In the genomic region with DNA sequence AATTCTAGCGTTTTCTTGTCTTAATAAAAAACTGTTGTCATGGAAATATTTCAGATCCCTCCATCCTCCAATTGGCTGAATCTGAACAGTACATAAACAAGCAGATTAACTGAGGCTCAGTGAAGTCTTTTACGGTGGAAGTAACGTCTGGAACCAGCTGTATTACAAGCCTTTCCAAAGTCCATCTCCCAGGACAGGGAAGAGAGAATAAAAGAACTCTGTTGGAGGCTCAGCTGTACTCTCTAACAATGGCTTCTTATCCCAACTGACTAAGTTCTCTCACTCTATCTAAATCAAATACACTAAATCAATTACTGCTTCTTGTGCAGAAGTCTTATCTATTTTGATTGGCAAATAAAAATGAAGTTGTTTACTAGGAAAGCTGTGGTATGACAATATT, we compare ENCODE assay signal across 18 cellular contexts. TPM values are rescaled to one million over a fixed set of nuclear protein-coding genes. Genes with fewer than 3 reads are reported as not detected.
A peak's percentile ranks its signal among the peaks of the same experiment; 100 is the strongest.
DNase-seq lines count a peak whose midpoint lies in the region; ATAC-seq and TF ChIP-seq lines count a peak whose summit lies in the region.
"Had no signal": no experiment of that assay in that cellular context is flagged by ENCODE, and none has a peak within 500 bp of the region (broad histone marks: within the 10 kb centered on the region; RNA-seq: fewer than 3 reads in every experiment).

No MANE protein-coding gene starts in this region.

- H3F3A ChIP-seq in SK-N-SH (replicated peaks; ENCODE audit: insufficient read depth) = no peaks in the 10 kb centered on the region

- CTCF ChIA-PET in SK-N-SH (lab: Yijun Ruan, JAX) = interaction anchor here (0.7 to 2.4 kb wide), 3 partner anchors 19 to 157 kb away, joined by 3 to 8 read pairs (median 4); partner anchors contain the start of gene NEDD4L

- H3K36me3 ChIP-seq in SK-N-SH (replicated peaks in 1 of 2; ENCODE audit: control insufficient read depth in 1 of 2, insufficient read depth in 2 of 2, low read length in 1 of 2) (no peaks in the 10 kb centered on the region), transverse colon (no peaks in the 10 kb centered on the region)

- no peak overlapping the region for H3K4me2 ChIP-seq in SK-N-SH

- H3K79me2 ChIP-seq in SK-N-SH (ENCODE audit: insufficient read depth) = no peaks in the 10 kb centered on the region

- intact Hi-C loops in transverse colon (cut with DNase I; ENCODE audit: low total_unique reads) = no loop called here

- H4K20me1 ChIP-seq in SK-N-SH (ENCODE audit: insufficient read depth) = no peaks in the 10 kb centered on the region

- TF ChIP-seq CTCF in SK-N-SH (IDR thresholded peaks at IDR 0.05) (no peak), fibroblast of villous mesenchyme (IDR thresholded peaks at IDR 0.05; ENCODE audit: insufficient read depth, low read depth, low read length) (no peak), transverse colon (IDR thresholded peaks at IDR 0.05) (no peak)

- H3K4me3 ChIP-seq in SK-N-SH (ENCODE audit: low read depth in 2 of 2, low read length in 1 of 2) = no peak overlapping the region
- H3K4me3 ChIP-seq in fibroblast of villous mesenchyme (ENCODE audit: low read depth, low read length) = no peak overlapping the region
- H3K4me3 ChIP-seq in transverse colon = no peak overlapping the region

- in situ Hi-C loops in transverse colon (cut with MboI; ENCODE audit: low pct_ligation_motif_present in 1 of 4, low pct_unique_long_range_greater_than_20kb in 1 of 4, low sequenced_read_pairs in 3 of 4) = no loop called here

- H3K27ac ChIP-seq in SK-N-SH (ENCODE audit: low read depth in 2 of 2, low read length in 1 of 2) (no peak overlapping the region), transverse colon (peak overlapping the region; percentile 38 to 68 (median 45))
- H3K27ac ChIP-seq: C4-2B had no signal

- no peak for TF ChIP-seq RAD21 in SK-N-SH (IDR thresholded peaks at IDR 0.05; ENCODE audit: low read length)

- H2AFZ ChIP-seq in SK-N-SH (ENCODE audit: low read depth) = no peak overlapping the region

- H3K27me3 ChIP-seq in SK-N-SH (ENCODE audit: insufficient read depth) (no peaks in the 10 kb centered on the region), transverse colon (no peaks in the 10 kb centered on the region)

- H3K4me1 ChIP-seq in SK-N-SH (ENCODE audit: control insufficient read depth in 1 of 2, insufficient read depth in 2 of 2, low read depth in 1 of 2, low read length in 1 of 2) (no peaks in the 10 kb centered on the region), transverse colon (peaks cover 6 to 60% (median 20%) of the 10 kb centered on the region in 4 donors)

- 79% methylated on average over 3 of the region's 3 CpGs for WGBS in SK-N-SH (ENCODE audit: low lambda C conversion rate)
- 28 to 39% methylated on average over 1 to 3 of the region's 3 CpGs for WGBS in transverse colon (ENCODE audit: low coverage in 1 of 2), 2 donors

- no peaks in the 10 kb centered on the region for H3K9me3 ChIP-seq in SK-N-SH
- H3K9me3 ChIP-seq in transverse colon = no peaks in the 10 kb centered on the region

- TF ChIP-seq POLR2A in transverse colon (IDR thresholded peaks at IDR 0.05) = no peak

- H3K9ac ChIP-seq in SK-N-SH = no peak overlapping the region

- ATAC-seq in SK-N-SH treated with all-trans-retinoic acid at 6 μM for 48 hours (no peak), left lobe of liver (no peak), GM21529 (IDR thresholded peaks at IDR 0.05; ENCODE audit: unreplicated experiment) (no peak)
- ATAC-seq: Panc1 had no signal

- DNase-seq in SK-N-SH (no peak), fibroblast of villous mesenchyme (ENCODE audit: low read depth) (peak; percentile 64), mucosa of gallbladder (ENCODE audit: low spot score) (peak; percentile 18), transverse colon (no peak), left lobe of liver (ENCODE audit: low spot score) (no peak)
- DNase-seq in stimulated activated CD4-positive, alpha-beta T cell treated with anti-CD3 and anti-CD28 coated beads, Interleukin-12 subunit alpha, Interleukin-12 subunit beta, amount 100 ng/mL, for 4 hours = no peak
- DNase-seq: COR-L47, DMS53, KG1, NCI-H1048, NCI-H1694 treated with DMSO at 0.1 percent for 48 hours, NCI-H345, NCI-H748 treated with DMSO at 0.1 percent for 48 hours, Right ventricle myocardium superior had no signal

- no peaks in the 10 kb centered on the region for H3K9me2 ChIP-seq in SK-N-SH

- POLR2A ChIA-PET in SK-N-SH (lab: Yijun Ruan, JAX) = no interaction called here

- no peak for TF ChIP-seq EP300 in SK-N-SH (IDR thresholded peaks at IDR 0.05; ENCODE audit: borderline replicate concordance in 1 of 2, low read depth in 1 of 2, low read length in 1 of 2)
- TF ChIP-seq EP300 in transverse colon (IDR thresholded peaks at IDR 0.05; ENCODE audit: low read depth) = no peak

TF ChIP-seq in SK-N-SH treated with all-trans-retinoic acid at 6 μM for 48 hours, 23 proteins besides CTCF, POLR2A, EP300 and RAD21:
- TF ChIP-seq, protein P1, sequence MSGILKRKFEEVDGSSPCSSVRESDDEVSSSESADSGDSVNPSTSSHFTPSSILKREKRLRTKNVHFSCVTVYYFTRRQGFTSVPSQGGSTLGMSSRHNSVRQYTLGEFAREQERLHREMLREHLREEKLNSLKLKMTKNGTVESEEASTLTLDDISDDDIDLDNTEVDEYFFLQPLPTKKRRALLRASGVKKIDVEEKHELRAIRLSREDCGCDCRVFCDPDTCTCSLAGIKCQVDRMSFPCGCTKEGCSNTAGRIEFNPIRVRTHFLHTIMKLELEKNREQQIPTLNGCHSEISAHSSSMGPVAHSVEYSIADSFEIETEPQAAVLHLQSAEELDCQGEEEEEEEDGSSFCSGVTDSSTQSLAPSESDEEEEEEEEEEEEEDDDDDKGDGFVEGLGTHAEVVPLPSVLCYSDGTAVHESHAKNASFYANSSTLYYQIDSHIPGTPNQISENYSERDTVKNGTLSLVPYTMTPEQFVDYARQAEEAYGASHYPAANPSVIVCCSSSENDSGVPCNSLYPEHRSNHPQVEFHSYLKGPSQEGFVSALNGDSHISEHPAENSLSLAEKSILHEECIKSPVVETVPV (CRISPR knock-in tag; IDR thresholded peaks at IDR 0.05) = no peak
- TF ChIP-seq ZNF8 (CRISPR knock-in tag; IDR thresholded peaks at IDR 0.05) = 0 out of 2 replicates have a peak, but pooled peaks have one; percentile 37

TF ChIP-seq in SK-N-SH, 30 proteins besides CTCF, POLR2A, EP300 and RAD21 (continues in another document):
- TF ChIP-seq EZH2phosphoT487 (IDR thresholded peaks at IDR 0.05; ENCODE audit: borderline replicate concordance, low read depth) = no peak
- TF ChIP-seq USF2 (IDR thresholded peaks at IDR 0.05; ENCODE audit: borderline replicate concordance, low read depth, low read length) = no peak
- TF ChIP-seq YY1 (IDR thresholded peaks at IDR 0.05; ENCODE audit: low read depth) = no peak
- no peak for TF ChIP-seq JUND (IDR thresholded peaks at IDR 0.05)
- TF ChIP-seq, protein P2, sequence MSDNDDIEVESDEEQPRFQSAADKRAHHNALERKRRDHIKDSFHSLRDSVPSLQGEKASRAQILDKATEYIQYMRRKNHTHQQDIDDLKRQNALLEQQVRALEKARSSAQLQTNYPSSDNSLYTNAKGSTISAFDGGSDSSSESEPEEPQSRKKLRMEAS (IDR thresholded peaks at IDR 0.05; ENCODE audit: low read depth) = no peak
- TF ChIP-seq, protein P3, sequence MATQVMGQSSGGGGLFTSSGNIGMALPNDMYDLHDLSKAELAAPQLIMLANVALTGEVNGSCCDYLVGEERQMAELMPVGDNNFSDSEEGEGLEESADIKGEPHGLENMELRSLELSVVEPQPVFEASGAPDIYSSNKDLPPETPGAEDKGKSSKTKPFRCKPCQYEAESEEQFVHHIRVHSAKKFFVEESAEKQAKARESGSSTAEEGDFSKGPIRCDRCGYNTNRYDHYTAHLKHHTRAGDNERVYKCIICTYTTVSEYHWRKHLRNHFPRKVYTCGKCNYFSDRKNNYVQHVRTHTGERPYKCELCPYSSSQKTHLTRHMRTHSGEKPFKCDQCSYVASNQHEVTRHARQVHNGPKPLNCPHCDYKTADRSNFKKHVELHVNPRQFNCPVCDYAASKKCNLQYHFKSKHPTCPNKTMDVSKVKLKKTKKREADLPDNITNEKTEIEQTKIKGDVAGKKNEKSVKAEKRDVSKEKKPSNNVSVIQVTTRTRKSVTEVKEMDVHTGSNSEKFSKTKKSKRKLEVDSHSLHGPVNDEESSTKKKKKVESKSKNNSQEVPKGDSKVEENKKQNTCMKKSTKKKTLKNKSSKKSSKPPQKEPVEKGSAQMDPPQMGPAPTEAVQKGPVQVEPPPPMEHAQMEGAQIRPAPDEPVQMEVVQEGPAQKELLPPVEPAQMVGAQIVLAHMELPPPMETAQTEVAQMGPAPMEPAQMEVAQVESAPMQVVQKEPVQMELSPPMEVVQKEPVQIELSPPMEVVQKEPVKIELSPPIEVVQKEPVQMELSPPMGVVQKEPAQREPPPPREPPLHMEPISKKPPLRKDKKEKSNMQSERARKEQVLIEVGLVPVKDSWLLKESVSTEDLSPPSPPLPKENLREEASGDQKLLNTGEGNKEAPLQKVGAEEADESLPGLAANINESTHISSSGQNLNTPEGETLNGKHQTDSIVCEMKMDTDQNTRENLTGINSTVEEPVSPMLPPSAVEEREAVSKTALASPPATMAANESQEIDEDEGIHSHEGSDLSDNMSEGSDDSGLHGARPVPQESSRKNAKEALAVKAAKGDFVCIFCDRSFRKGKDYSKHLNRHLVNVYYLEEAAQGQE (IDR thresholded peaks at IDR 0.05; ENCODE audit: low read depth, low read length) = no peak
- no peak for TF ChIP-seq TEAD4 (IDR thresholded peaks at IDR 0.05; ENCODE audit: borderline replicate concordance, insufficient read depth)
- TF ChIP-seq, protein P4, sequence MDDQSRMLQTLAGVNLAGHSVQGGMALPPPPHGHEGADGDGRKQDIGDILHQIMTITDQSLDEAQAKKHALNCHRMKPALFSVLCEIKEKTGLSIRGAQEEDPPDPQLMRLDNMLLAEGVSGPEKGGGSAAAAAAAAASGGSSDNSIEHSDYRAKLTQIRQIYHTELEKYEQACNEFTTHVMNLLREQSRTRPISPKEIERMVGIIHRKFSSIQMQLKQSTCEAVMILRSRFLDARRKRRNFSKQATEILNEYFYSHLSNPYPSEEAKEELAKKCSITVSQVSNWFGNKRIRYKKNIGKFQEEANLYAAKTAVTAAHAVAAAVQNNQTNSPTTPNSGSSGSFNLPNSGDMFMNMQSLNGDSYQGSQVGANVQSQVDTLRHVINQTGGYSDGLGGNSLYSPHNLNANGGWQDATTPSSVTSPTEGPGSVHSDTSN (IDR thresholded peaks at IDR 0.05) = no peak

RNA-seq across cellular contexts. Expression of gene NEDD4L, which starts 19.9 kb away (rescaled TPM):
- 11.0 and 13.2 TPM in 2 replicates for polyA plus RNA-seq in SK-N-SH (2012; rRNA removed)
- polyA plus RNA-seq in SK-N-SH (2012; cell fraction: cytosol; rRNA removed) = 9.0 and 10.9 TPM in 2 replicates
- 22.0 and 24.4 TPM in 2 replicates for polyA plus RNA-seq in SK-N-SH (2012; cell fraction: nucleus; rRNA removed)
- total RNA-seq in fibroblast of villous mesenchyme = 11.0 and 31.5 TPM in 2 replicates
- 99.5 TPM for total RNA-seq in mucosa of gallbladder
- 100 to 1,000 TPM; 217 to 773 (median 305) TPM for total RNA-seq in transverse colon
- total RNA-seq in left lobe of liver = 22.3 TPM

Comparison
In these comparisons a context has a peak if more than half of its experiments do, and no peak if none do; other contexts are left out.
1. DNase-seq: peak in fibroblast of villous mesenchyme (single experiment) and mucosa of gallbladder (single experiment); none in SK-N-SH (single experiment), transverse colon (single experiment), left lobe of liver (single experiment) and stimulated activated CD4-positive, alpha-beta T cell treated with anti-CD3 and anti-CD28 coated beads, Interleukin-12 subunit alpha, Interleukin-12 subunit beta, amount 100 ng/mL, for 4 hours (single experiment).
2. H3K27ac ChIP-seq: peak in transverse colon (4 of 4); none in SK-N-SH (0 of 2).